In genomic region chr3:186636536-186636935, GRCh38 we compare ENCODE assay signal across 9 cellular contexts. TPM values are rescaled to one million over a fixed set of nuclear protein-coding genes. Genes with fewer than 3 reads are reported as not detected.
"Had no signal": no experiment of that assay in that cellular context is flagged by ENCODE, and none has a peak within 500 bp of the region (broad histone marks: within the 10 kb centered on the region; RNA-seq: fewer than 3 reads in every experiment).

No MANE protein-coding gene starts in this region.

- FAIRE-seq: G401.6, GM12878, GM12891, GM12892, GM18507, GM19239 had no signal

- DNase-seq: GDM1, GF-D8 had no signal

- ATAC-seq: GM12878 had no signal

- H3K4me3 ChIP-seq: GM12878 had no signal

RNA-seq across cellular contexts. Expression of gene FETUB, which starts 3.7 kb away (rescaled TPM):
- total RNA-seq: G401, GM12878 had no signal
- polyA plus RNA-seq: GM12878 had no signal

RNA-seq across cellular contexts. Expression of gene AHSG, which starts 23.7 kb away (rescaled TPM):
- total RNA-seq: G401 had no signal

RNA-seq across cellular contexts. Expression of gene HRG, which starts 29.3 kb away (rescaled TPM):
- total RNA-seq: G401 had no signal
- polyA plus RNA-seq: GM12878 had no signal
